Comparison of ENCODE assay signal across 19 cellular contexts in the genomic region with DNA sequence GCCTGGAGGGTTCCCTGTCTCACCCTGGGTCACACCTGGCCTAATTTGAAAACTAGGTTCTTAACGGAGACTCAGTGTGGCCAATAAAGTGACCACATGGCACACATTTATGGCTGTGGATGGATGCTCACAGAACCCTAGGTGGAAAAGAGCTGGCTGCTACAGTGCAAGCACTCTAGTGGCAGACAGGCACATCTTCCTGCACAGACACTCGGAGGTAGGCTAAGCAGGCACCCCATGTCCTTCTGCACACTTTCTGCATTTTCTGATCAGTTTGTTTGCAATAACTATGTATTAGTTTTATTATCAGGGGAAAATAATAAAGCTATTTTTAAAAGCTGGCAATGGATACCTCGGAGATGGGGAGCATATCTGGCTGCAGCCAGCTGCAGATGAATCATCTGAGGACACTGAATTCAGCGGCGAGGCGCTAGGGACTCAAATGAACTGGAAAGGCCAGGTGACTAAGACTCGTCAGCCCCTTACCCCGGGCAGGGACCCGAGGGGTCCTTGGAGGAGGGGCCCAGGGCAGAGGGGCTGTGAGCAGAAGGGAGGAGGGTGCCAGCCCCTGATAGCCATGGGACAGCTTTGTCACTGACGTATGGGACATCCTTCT.
"Had no signal": no experiment of that assay in that cellular context is flagged by ENCODE, and none has a peak within 500 bp of the region (broad histone marks: within the 10 kb centered on the region; RNA-seq: fewer than 3 reads in every experiment).

No MANE protein-coding gene starts in this region.

- H3K27me3 ChIP-seq: transverse colon had no signal

- H3K27me3 Mint-ChIP-seq: stimulated activated naive CD8-positive, alpha-beta T cell treated with anti-CD3 and anti-CD28 coated beads, Interleukin-15, amount 100 ng/mL, for 72 hours had no signal

- H3K4me3 ChIP-seq: esophagus muscularis mucosa, gastroesophageal sphincter, skin epidermis, thoracic aorta, transverse colon had no signal

- ATAC-seq: gastroesophageal sphincter; left lobe of liver; naive thymus-derived CD4-positive, alpha-beta T cell; sciatic nerve; stimulated activated naive B cell treated with anti-CD40 and anti-IgM and Interleukin-4, amounts not matched to agents 10 μg/mL and 1 μg/mL and 100 μg/mL, for 72 hours; stimulated activated naive CD8-positive, alpha-beta T cell treated with anti-CD3 and anti-CD28 coated beads, Interleukin-15, amount 100 ng/mL, for 72 hours had no signal

- DNase-seq: cortex of kidney; effector memory CD4-positive, alpha-beta T cell; glutamatergic neuron; islet precursor cell; mammary epithelial cell; naive thymus-derived CD4-positive, alpha-beta T cell; nephron progenitor cell; stimulated activated CD4-positive, alpha-beta T cell treated with anti-CD3 and anti-CD28 coated beads, Interleukin-2, amount 100 ng/mL, for 24 hours; stimulated activated CD4-positive, alpha-beta T cell treated with anti-CD3 and anti-CD28 coated beads, Interleukin-4, amount 100 ng/mL, for 4 hours; stimulated activated naive B cell treated with anti-CD40 and anti-IgM and Interleukin-4, amounts not matched to agents 10 μg/mL and 1 μg/mL and 100 μg/mL, for 72 hours; stimulated activated naive CD8-positive, alpha-beta T cell treated with anti-CD3 and anti-CD28 coated beads, Interleukin-15, amount 100 ng/mL, for 72 hours; transverse colon had no signal

- H3K4me1 Mint-ChIP-seq: stimulated activated naive B cell treated with anti-CD40 and anti-IgM and Interleukin-4, amounts not matched to agents 10 μg/mL and 1 μg/mL and 100 μg/mL, for 72 hours; stimulated activated naive CD8-positive, alpha-beta T cell treated with anti-CD3 and anti-CD28 coated beads, Interleukin-15, amount 100 ng/mL, for 72 hours had no signal

- H3K36me3 Mint-ChIP-seq: naive thymus-derived CD4-positive, alpha-beta T cell; stimulated activated naive B cell treated with anti-CD40 and anti-IgM and Interleukin-4, amounts not matched to agents 10 μg/mL and 1 μg/mL and 100 μg/mL, for 72 hours had no signal

- H3K9me3 Mint-ChIP-seq: nephron progenitor cell; stimulated activated naive B cell treated with anti-CD40 and anti-IgM and Interleukin-4, amounts not matched to agents 10 μg/mL and 1 μg/mL and 100 μg/mL, for 72 hours; stimulated activated naive CD8-positive, alpha-beta T cell treated with anti-CD3 and anti-CD28 coated beads, Interleukin-15, amount 100 ng/mL, for 72 hours had no signal

- H3K4me3 Mint-ChIP-seq: naive thymus-derived CD4-positive, alpha-beta T cell; nephron progenitor cell; stimulated activated naive B cell treated with anti-CD40 and anti-IgM and Interleukin-4, amounts not matched to agents 10 μg/mL and 1 μg/mL and 100 μg/mL, for 72 hours; stimulated activated naive CD8-positive, alpha-beta T cell treated with anti-CD3 and anti-CD28 coated beads, Interleukin-15, amount 100 ng/mL, for 72 hours had no signal

- H3K9me3 ChIP-seq: esophagus muscularis mucosa, gastroesophageal sphincter, thoracic aorta, transverse colon had no signal

- H3K27ac ChIP-seq: epithelial cell of prostate, esophagus muscularis mucosa, gastroesophageal sphincter, skin epidermis, thoracic aorta, transverse colon had no signal

- H3K36me3 ChIP-seq: esophagus muscularis mucosa, gastroesophageal sphincter, thoracic aorta, transverse colon had no signal

- H3K27ac Mint-ChIP-seq: naive thymus-derived CD4-positive, alpha-beta T cell; stimulated activated naive B cell treated with anti-CD40 and anti-IgM and Interleukin-4, amounts not matched to agents 10 μg/mL and 1 μg/mL and 100 μg/mL, for 72 hours; stimulated activated naive CD8-positive, alpha-beta T cell treated with anti-CD3 and anti-CD28 coated beads, Interleukin-15, amount 100 ng/mL, for 72 hours had no signal

- H3K4me1 ChIP-seq: transverse colon had no signal
